1 cellular context compared by ENCODE assay signal in the genomic region with DNA sequence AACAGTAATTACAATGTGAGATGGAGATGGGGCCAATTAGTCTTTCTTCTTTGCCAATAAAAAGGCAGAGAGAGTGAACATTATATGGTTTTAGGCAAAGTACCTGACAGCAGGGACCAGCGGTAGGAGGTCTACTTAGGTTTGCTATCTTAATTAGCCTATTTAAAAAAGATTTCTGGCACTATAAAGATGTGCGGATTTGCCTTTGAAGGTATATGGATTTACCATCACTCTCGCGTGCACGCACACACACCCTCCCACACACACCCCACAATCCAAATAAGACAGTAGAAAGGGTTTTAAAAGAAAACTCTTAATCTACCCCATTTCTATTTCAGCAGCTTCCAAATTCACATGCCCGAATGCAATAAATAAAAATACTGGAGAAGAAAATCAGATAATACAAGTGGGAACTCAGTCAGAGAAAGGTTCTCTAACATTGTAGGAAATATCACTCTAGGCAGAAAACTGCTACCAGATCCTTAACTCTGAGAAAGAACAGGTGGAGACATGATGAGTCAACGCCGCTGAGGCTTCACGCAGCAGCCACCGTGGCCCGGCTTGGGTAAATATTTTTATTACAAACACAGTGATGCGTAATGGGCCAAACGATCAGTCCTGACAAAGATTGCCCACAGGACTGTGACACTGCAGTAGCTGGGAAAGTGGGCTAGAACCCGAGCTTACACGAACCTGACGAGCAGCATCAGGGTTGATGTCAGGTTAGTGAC.
A peak's percentile ranks its signal among the peaks of the same experiment; 100 is the strongest.
TF ChIP-seq lines count a peak whose summit lies in the region.

No MANE protein-coding gene starts in this region.

TF ChIP-seq in HEK293, 187 proteins besides CTCF, POLR2A, EP300 and RAD21 (continued from another document and continues in another):
- TF ChIP-seq ZNF777 (tag by site-specific recombination; IDR thresholded peaks at IDR 0.05; ENCODE audit: borderline replicate concordance), result no peak
- no peak for TF ChIP-seq ZNF791 (tag by site-specific recombination; IDR thresholded peaks at IDR 0.05)
- TF ChIP-seq ZNF366 (tag by site-specific recombination; conservative IDR thresholded peaks at IDR 0.05), result no peak
- no peak for TF ChIP-seq ZNF155 (tag by site-specific recombination; IDR thresholded peaks at IDR 0.05)
- TF ChIP-seq ZNF707 (tag by site-specific recombination; IDR thresholded peaks at IDR 0.05), result no peak
- TF ChIP-seq ZNF350 (tag by site-specific recombination; IDR thresholded peaks at IDR 0.05), result no peak
- TF ChIP-seq, protein P1, sequence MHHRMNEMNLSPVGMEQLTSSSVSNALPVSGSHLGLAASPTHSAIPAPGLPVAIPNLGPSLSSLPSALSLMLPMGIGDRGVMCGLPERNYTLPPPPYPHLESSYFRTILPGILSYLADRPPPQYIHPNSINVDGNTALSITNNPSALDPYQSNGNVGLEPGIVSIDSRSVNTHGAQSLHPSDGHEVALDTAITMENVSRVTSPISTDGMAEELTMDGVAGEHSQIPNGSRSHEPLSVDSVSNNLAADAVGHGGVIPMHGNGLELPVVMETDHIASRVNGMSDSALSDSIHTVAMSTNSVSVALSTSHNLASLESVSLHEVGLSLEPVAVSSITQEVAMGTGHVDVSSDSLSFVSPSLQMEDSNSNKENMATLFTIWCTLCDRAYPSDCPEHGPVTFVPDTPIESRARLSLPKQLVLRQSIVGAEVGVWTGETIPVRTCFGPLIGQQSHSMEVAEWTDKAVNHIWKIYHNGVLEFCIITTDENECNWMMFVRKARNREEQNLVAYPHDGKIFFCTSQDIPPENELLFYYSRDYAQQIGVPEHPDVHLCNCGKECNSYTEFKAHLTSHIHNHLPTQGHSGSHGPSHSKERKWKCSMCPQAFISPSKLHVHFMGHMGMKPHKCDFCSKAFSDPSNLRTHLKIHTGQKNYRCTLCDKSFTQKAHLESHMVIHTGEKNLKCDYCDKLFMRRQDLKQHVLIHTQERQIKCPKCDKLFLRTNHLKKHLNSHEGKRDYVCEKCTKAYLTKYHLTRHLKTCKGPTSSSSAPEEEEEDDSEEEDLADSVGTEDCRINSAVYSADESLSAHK (tag by site-specific recombination; IDR thresholded peaks at IDR 0.05), result peak; percentile 60
- TF ChIP-seq, protein P2, sequence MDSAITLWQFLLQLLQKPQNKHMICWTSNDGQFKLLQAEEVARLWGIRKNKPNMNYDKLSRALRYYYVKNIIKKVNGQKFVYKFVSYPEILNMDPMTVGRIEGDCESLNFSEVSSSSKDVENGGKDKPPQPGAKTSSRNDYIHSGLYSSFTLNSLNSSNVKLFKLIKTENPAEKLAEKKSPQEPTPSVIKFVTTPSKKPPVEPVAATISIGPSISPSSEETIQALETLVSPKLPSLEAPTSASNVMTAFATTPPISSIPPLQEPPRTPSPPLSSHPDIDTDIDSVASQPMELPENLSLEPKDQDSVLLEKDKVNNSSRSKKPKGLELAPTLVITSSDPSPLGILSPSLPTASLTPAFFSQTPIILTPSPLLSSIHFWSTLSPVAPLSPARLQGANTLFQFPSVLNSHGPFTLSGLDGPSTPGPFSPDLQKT (IDR thresholded peaks at IDR 0.05; ENCODE audit: borderline replicate concordance, low read depth, low read length), result no peak
- no peak for TF ChIP-seq ZNF311 (tag by site-specific recombination; IDR thresholded peaks at IDR 0.05; ENCODE audit: borderline replicate concordance)
- no peak for TF ChIP-seq ZNF239 (tag by site-specific recombination; IDR thresholded peaks at IDR 0.05)
- TF ChIP-seq ZNF843 (tag by site-specific recombination; IDR thresholded peaks at IDR 0.05), result peak; percentile 85
- peak; percentile 41; the same call in 1 of the 2 replicates for TF ChIP-seq ZNF133 (tag by site-specific recombination; IDR thresholded peaks at IDR 0.05)
- TF ChIP-seq ZNF768 (tag by site-specific recombination; IDR thresholded peaks at IDR 0.05), result no peak
- TF ChIP-seq ZNF404 (tag by site-specific recombination; IDR thresholded peaks at IDR 0.05), result no peak
- TF ChIP-seq REPIN1 (tag by site-specific recombination; IDR thresholded peaks at IDR 0.05; ENCODE audit: low read depth), result no peak
- no peak for TF ChIP-seq MEIS1 (CRISPR knock-in tag; IDR thresholded peaks at IDR 0.05; ENCODE audit: borderline replicate concordance)
- TF ChIP-seq ZBTB20 (tag by site-specific recombination; IDR thresholded peaks at IDR 0.05), result no peak
- TF ChIP-seq, protein P3, sequence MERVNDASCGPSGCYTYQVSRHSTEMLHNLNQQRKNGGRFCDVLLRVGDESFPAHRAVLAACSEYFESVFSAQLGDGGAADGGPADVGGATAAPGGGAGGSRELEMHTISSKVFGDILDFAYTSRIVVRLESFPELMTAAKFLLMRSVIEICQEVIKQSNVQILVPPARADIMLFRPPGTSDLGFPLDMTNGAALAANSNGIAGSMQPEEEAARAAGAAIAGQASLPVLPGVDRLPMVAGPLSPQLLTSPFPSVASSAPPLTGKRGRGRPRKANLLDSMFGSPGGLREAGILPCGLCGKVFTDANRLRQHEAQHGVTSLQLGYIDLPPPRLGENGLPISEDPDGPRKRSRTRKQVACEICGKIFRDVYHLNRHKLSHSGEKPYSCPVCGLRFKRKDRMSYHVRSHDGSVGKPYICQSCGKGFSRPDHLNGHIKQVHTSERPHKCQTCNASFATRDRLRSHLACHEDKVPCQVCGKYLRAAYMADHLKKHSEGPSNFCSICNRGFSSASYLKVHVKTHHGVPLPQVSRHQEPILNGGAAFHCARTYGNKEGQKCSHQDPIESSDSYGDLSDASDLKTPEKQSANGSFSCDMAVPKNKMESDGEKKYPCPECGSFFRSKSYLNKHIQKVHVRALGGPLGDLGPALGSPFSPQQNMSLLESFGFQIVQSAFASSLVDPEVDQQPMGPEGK (tag by site-specific recombination; IDR thresholded peaks at IDR 0.05), result peak; percentile 37; the same call in 1 of the 2 replicates
- no peak; the same call in none of the 2 replicates for TF ChIP-seq ZNF335 (tag by site-specific recombination; conservative IDR thresholded peaks at IDR 0.05)
- no peak for TF ChIP-seq SP2 (tag by site-specific recombination; IDR thresholded peaks at IDR 0.05)
- 0 out of 2 replicates have a peak, but pooled peaks have one; percentile 74 for TF ChIP-seq TRIM28 (IDR thresholded peaks at IDR 0.05; ENCODE audit: borderline replicate concordance, low read length)
- peak; percentile 22; the same call in 1 of the 2 replicates for TF ChIP-seq ZNF324 (tag by site-specific recombination; IDR thresholded peaks at IDR 0.05)
- TF ChIP-seq, protein P4, sequence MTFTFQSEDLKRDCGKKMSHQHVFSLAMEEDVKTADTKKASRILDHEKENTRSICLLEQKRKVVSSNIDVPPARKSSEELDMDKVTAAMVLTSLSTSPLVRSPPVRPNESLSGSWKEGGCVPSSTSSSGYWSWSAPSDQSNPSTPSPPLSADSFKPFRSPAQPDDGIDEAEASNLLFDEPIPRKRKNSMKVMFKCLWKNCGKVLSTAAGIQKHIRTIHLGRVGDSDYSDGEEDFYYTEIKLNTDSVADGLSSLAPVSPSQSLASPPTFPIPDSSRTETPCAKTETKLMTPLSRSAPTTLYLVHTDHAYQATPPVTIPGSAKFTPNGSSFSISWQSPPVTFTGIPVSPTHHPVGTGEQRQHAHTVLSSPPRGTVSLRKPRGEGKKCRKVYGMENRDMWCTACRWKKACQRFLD (tag by site-specific recombination; IDR thresholded peaks at IDR 0.05), result no peak
- no peak for TF ChIP-seq ZNF138 (tag by site-specific recombination; IDR thresholded peaks at IDR 0.05; ENCODE audit: borderline replicate concordance)
- TF ChIP-seq ZSCAN16 (tag by site-specific recombination; IDR thresholded peaks at IDR 0.05), result no peak
- TF ChIP-seq, protein P5, sequence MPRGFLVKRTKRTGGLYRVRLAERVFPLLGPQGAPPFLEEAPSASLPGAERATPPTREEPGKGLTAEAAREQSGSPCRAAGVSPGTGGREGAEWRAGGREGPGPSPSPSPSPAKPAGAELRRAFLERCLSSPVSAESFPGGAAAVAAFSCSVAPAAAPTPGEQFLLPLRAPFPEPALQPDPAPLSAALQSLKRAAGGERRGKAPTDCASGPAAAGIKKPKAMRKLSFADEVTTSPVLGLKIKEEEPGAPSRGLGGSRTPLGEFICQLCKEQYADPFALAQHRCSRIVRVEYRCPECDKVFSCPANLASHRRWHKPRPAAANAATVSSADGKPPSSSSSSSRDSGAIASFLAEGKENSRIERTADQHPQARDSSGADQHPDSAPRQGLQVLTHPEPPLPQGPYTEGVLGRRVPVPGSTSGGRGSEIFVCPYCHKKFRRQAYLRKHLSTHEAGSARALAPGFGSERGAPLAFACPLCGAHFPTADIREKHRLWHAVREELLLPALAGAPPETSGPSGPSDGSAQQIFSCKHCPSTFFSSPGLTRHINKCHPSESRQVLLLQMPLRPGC (tag by site-specific recombination; IDR thresholded peaks at IDR 0.05), result no peak; the same call in 1 of the 2 replicates
- no peak for TF ChIP-seq ZNF571 (tag by site-specific recombination; IDR thresholded peaks at IDR 0.05)
- TF ChIP-seq YY2 (tag by site-specific recombination; IDR thresholded peaks at IDR 0.05), result no peak
- TF ChIP-seq, protein P6, sequence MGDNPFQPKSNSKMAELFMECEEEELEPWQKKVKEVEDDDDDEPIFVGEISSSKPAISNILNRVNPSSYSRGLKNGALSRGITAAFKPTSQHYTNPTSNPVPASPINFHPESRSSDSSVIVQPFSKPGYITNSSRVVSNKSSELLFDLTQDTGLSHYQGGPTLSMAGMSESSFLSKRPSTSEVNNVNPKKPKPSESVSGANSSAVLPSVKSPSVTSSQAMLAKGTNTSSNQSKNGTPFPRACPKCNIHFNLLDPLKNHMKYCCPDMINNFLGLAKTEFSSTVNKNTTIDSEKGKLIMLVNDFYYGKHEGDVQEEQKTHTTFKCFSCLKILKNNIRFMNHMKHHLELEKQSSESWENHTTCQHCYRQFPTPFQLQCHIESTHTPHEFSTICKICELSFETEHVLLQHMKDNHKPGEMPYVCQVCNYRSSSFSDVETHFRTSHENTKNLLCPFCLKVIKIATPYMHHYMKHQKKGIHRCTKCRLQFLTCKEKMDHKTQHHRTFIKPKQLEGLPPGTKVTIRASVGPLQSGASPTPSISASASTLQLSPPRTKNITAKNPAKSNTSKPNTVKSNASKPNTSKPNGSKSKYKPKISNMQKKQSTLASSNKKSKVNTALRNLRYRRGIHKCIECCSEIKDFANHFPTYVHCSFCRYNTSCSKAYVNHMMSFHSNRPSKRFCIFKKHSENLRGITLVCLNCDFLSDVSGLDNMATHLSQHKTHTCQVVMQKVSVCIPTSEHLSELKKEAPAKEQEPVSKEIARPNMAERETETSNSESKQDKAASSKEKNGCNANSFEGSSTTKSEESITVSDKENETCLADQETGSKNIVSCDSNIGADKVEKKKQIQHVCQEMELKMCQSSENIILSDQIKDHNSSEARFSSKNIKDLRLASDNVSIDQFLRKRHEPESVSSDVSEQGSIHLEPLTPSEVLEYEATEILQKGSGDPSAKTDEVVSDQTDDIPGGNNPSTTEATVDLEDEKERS (tag by site-specific recombination; IDR thresholded peaks at IDR 0.05), result no peak
- TF ChIP-seq, protein P7, sequence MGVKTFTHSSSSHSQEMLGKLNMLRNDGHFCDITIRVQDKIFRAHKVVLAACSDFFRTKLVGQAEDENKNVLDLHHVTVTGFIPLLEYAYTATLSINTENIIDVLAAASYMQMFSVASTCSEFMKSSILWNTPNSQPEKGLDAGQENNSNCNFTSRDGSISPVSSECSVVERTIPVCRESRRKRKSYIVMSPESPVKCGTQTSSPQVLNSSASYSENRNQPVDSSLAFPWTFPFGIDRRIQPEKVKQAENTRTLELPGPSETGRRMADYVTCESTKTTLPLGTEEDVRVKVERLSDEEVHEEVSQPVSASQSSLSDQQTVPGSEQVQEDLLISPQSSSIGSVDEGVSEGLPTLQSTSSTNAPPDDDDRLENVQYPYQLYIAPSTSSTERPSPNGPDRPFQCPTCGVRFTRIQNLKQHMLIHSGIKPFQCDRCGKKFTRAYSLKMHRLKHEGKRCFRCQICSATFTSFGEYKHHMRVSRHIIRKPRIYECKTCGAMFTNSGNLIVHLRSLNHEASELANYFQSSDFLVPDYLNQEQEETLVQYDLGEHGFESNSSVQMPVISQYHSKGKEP (tag by site-specific recombination; IDR thresholded peaks at IDR 0.05), result peak; percentile 56; the same call in 1 of the 2 replicates
- TF ChIP-seq ZNF248 (tag by site-specific recombination; IDR thresholded peaks at IDR 0.05), result no peak
- no peak for TF ChIP-seq ZNF140 (tag by site-specific recombination; IDR thresholded peaks at IDR 0.05)
- TF ChIP-seq, protein P8, sequence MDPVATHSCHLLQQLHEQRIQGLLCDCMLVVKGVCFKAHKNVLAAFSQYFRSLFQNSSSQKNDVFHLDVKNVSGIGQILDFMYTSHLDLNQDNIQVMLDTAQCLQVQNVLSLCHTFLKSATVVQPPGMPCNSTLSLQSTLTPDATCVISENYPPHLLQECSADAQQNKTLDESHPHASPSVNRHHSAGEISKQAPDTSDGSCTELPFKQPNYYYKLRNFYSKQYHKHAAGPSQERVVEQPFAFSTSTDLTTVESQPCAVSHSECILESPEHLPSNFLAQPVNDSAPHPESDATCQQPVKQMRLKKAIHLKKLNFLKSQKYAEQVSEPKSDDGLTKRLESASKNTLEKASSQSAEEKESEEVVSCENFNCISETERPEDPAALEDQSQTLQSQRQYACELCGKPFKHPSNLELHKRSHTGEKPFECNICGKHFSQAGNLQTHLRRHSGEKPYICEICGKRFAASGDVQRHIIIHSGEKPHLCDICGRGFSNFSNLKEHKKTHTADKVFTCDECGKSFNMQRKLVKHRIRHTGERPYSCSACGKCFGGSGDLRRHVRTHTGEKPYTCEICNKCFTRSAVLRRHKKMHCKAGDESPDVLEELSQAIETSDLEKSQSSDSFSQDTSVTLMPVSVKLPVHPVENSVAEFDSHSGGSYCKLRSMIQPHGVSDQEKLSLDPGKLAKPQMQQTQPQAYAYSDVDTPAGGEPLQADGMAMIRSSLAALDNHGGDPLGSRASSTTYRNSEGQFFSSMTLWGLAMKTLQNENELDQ (tag by site-specific recombination; IDR thresholded peaks at IDR 0.05; ENCODE audit: low read depth), result no peak
- TF ChIP-seq, protein P9, sequence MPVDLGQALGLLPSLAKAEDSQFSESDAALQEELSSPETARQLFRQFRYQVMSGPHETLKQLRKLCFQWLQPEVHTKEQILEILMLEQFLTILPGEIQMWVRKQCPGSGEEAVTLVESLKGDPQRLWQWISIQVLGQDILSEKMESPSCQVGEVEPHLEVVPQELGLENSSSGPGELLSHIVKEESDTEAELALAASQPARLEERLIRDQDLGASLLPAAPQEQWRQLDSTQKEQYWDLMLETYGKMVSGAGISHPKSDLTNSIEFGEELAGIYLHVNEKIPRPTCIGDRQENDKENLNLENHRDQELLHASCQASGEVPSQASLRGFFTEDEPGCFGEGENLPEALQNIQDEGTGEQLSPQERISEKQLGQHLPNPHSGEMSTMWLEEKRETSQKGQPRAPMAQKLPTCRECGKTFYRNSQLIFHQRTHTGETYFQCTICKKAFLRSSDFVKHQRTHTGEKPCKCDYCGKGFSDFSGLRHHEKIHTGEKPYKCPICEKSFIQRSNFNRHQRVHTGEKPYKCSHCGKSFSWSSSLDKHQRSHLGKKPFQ (tag by site-specific recombination; IDR thresholded peaks at IDR 0.05), result no peak
- peak; percentile 52; the same call in 1 of the 2 replicates for TF ChIP-seq ZXDB (tag by site-specific recombination; IDR thresholded peaks at IDR 0.05)
- no peak for TF ChIP-seq ZFP37 (tag by site-specific recombination; IDR thresholded peaks at IDR 0.05)
- no peak for TF ChIP-seq ZFP41 (tag by site-specific recombination; IDR thresholded peaks at IDR 0.05; ENCODE audit: borderline replicate concordance)
- TF ChIP-seq ZNF146 (tag by site-specific recombination; IDR thresholded peaks at IDR 0.05), result no peak
- no peak for TF ChIP-seq ZNF585B (tag by site-specific recombination; IDR thresholded peaks at IDR 0.05)
